ENCODE assay signal across 1 cellular context in genomic region chr7:140033779-140034363, GRCh38.
TF ChIP-seq lines count a peak whose summit lies in the region.

No MANE protein-coding gene starts in this region.

TF ChIP-seq in SK-N-SH treated with all-trans-retinoic acid at 6 μM for 48 hours, 23 proteins besides CTCF, POLR2A, EP300 and RAD21 (continued from another document):
- TF ChIP-seq TSHZ2 (CRISPR knock-in tag; IDR thresholded peaks at IDR 0.05) (no peak), SNAI2 (CRISPR knock-in tag; IDR thresholded peaks at IDR 0.05) (no peak), CSDC2 (CRISPR knock-in tag; IDR thresholded peaks at IDR 0.05) (no peak), OSR1 (CRISPR knock-in tag; IDR thresholded peaks at IDR 0.05) (no peak), ZNF8 (CRISPR knock-in tag; IDR thresholded peaks at IDR 0.05) (no peak), ZFP30 (CRISPR knock-in tag; IDR thresholded peaks at IDR 0.05) (no peak), ZNF565 (CRISPR knock-in tag; conservative IDR thresholded peaks at IDR 0.05; ENCODE audit: low read depth) (no peak), GLIS3 (CRISPR knock-in tag; IDR thresholded peaks at IDR 0.05) (no peak)
